In genomic region chr10:104257235-104257634, GRCh38 we compare ENCODE assay signal across 13 cellular contexts. TPM values are rescaled to one million over a fixed set of nuclear protein-coding genes. Genes with fewer than 3 reads are reported as not detected.
DNase-seq lines count a peak whose midpoint lies in the region; ATAC-seq and TF ChIP-seq lines count a peak whose summit lies in the region.
"Had no signal": no experiment of that assay in that cellular context is flagged by ENCODE, and none has a peak within 500 bp of the region (broad histone marks: within the 10 kb centered on the region; RNA-seq: fewer than 3 reads in every experiment).

No MANE protein-coding gene starts in this region.

- H3K9me3 ChIP-seq in RWPE2 (ENCODE audit: severe bottlenecking): no peaks in the 10 kb centered on the region
- no peaks in the 10 kb centered on the region for H3K9me3 ChIP-seq in esophagus squamous epithelium
- no peaks in the 10 kb centered on the region for H3K9me3 ChIP-seq in skeletal muscle satellite cell (replicated peaks; ENCODE audit: low read length)
- H3K9me3 ChIP-seq: SJCRH30 had no signal

- H3K4me1 ChIP-seq in RWPE2 (ENCODE audit: insufficient read depth, poor library complexity, severe bottlenecking): peaks cover 56% of the 10 kb centered on the region
- peaks cover 14 to 77% (median 51%) of the 10 kb centered on the region in 3 donors for H3K4me1 ChIP-seq in esophagus squamous epithelium
- H3K4me1 ChIP-seq in skeletal muscle satellite cell (ENCODE audit: control insufficient read depth, insufficient read depth, low read length): peaks cover 67% of the 10 kb centered on the region
- H3K4me1 ChIP-seq: SJCRH30 had no signal

- no peak for ATAC-seq in RWPE2 (ENCODE audit: low read depth)
- no peak for ATAC-seq in GM19397 (IDR thresholded peaks at IDR 0.05; ENCODE audit: unreplicated experiment)

- H3K4me2 ChIP-seq in skeletal muscle satellite cell (ENCODE audit: low read length): peak overlapping the region; percentile 94

- DNase-seq in T-helper 2 cell treated with Interferon-gamma antibody and Interleukin-4, amounts not matched to agents 5 μg/mL and 100 μg/mL, for 36 hours (ENCODE audit: low spot score): no peak
- DNase-seq in T-helper 2 cell: no peak
- DNase-seq in RWPE2 (ENCODE audit: low spot score): no peak
- DNase-seq in esophagus squamous epithelium (lab: John Stamatoyannopoulos, UW): no peak
- DNase-seq in SW480 (ENCODE audit: low spot score): no peak
- no peak for DNase-seq in SIG-M5 (lab: John Stamatoyannopoulos, UW)
- DNase-seq: anterior cingulate cortex; naive B cell; NCI-H1092; SJCRH30; stimulated activated naive CD4-positive, alpha-beta T cell treated with Interleukin-2 at 50 U/mL for 16 hours had no signal

- peak overlapping the region; percentile 98 for H3K4me3 Mint-ChIP-seq in T-helper 2 cell treated with Interferon-gamma antibody and Interleukin-4, amounts not matched to agents 5 μg/mL and 100 μg/mL, for 36 hours

- H3K4me3 ChIP-seq in RWPE2 (ENCODE audit: severe bottlenecking) (no peak overlapping the region), esophagus squamous epithelium (no peak overlapping the region), skeletal muscle satellite cell (ENCODE audit: low read length) (peak overlapping the region; percentile 79)
- H3K4me3 ChIP-seq: SJCRH30 had no signal

- peak overlapping the region; percentile 97 for H3K9ac ChIP-seq in skeletal muscle satellite cell (ENCODE audit: low read depth, low read length)

- no peaks in the 10 kb centered on the region for H3K9me3 Mint-ChIP-seq in T-helper 2 cell treated with Interferon-gamma antibody and Interleukin-4, amounts not matched to agents 5 μg/mL and 100 μg/mL, for 36 hours
- H3K9me3 Mint-ChIP-seq: naive B cell had no signal

- H3K36me3 ChIP-seq in RWPE2 (ENCODE audit: low read depth) (peaks cover 60% of the 10 kb centered on the region), esophagus squamous epithelium (peaks cover 0 to 41% (median under 1%) of the 10 kb centered on the region in 3 donors), skeletal muscle satellite cell (ENCODE audit: insufficient read depth, low read length) (peaks cover 53% of the 10 kb centered on the region)

- 80 to 81% methylated on average over 5 of the region's 5 CpGs for WGBS in esophagus squamous epithelium, 2 donors

- H3K27ac ChIP-seq in RWPE2 (ENCODE audit: poor library complexity, severe bottlenecking): peak overlapping the region; percentile 90
- H3K27ac ChIP-seq in esophagus squamous epithelium: peak overlapping the region in 3 of 4 donors; percentile 10 to 98 (median 97)
- H3K27ac ChIP-seq: SJCRH30 had no signal

- H3K27ac Mint-ChIP-seq in T-helper 2 cell treated with Interferon-gamma antibody and Interleukin-4, amounts not matched to agents 5 μg/mL and 100 μg/mL, for 36 hours: no peak overlapping the region

- H3K27me3 ChIP-seq in RWPE2 (ENCODE audit: insufficient read depth, poor library complexity, severe bottlenecking) (no peaks in the 10 kb centered on the region), esophagus squamous epithelium (no peaks in the 10 kb centered on the region), skeletal muscle satellite cell (ENCODE audit: control insufficient read depth, insufficient read depth, low read length) (no peaks in the 10 kb centered on the region)
- H3K27me3 ChIP-seq: SJCRH30 had no signal

- no peaks in the 10 kb centered on the region for H3K27me3 Mint-ChIP-seq in T-helper 2 cell treated with Interferon-gamma antibody and Interleukin-4, amounts not matched to agents 5 μg/mL and 100 μg/mL, for 36 hours (ENCODE audit: low read depth)

- peaks cover 65% of the 10 kb centered on the region for H3K4me1 Mint-ChIP-seq in T-helper 2 cell treated with Interferon-gamma antibody and Interleukin-4, amounts not matched to agents 5 μg/mL and 100 μg/mL, for 36 hours (ENCODE audit: low read depth)

- H3K36me3 Mint-ChIP-seq in T-helper 2 cell treated with Interferon-gamma antibody and Interleukin-4, amounts not matched to agents 5 μg/mL and 100 μg/mL, for 36 hours (ENCODE audit: low read depth): peaks cover 64% of the 10 kb centered on the region

- TF ChIP-seq CTCF in RWPE2 (IDR thresholded peaks at IDR 0.05; ENCODE audit: poor library complexity, severe bottlenecking) (no peak), esophagus squamous epithelium (IDR thresholded peaks at IDR 0.05) (no peak)

- intact Hi-C loops in esophagus squamous epithelium (cut with DNase I): no loop called here

- TF ChIP-seq POLR2A in esophagus squamous epithelium (IDR thresholded peaks at IDR 0.05): no peak

RNA-seq across cellular contexts. Expression of gene GSTO1, which starts 2.5 kb away (rescaled TPM):
- total RNA-seq in esophagus squamous epithelium: 100 to 1,000 TPM in 1 of 4 donors, 10 to 100 TPM in 3; 43.8 to 115 (median 78.0) TPM
- total RNA-seq in skeletal muscle satellite cell (2012; rRNA removed): 458 and 496 TPM in 2 replicates

RNA-seq across cellular contexts. Expression of gene GSTO2, which starts 11.7 kb away (rescaled TPM):
- total RNA-seq in esophagus squamous epithelium: 10 to 100 TPM in 2 of 4 donors, 1 to 10 TPM in 2; 6.1 to 20.6 (median 13.8) TPM
- total RNA-seq in skeletal muscle satellite cell (2012; rRNA removed): 0.66 and 1.8 TPM in 2 replicates

RNA-seq across cellular contexts. Expression of gene CFAP43, which starts 25.1 kb away (rescaled TPM):
- under 1 TPM in 2 of 4 donors, not detected in 2; 0.19 to 0.38 TPM for total RNA-seq in esophagus squamous epithelium
- total RNA-seq in skeletal muscle satellite cell (2012; rRNA removed): 0.25 TPM in 1 of 2 replicates, not detected in the other
- total RNA-seq: SJCRH30 had no signal
